ENCODE assay signal across 8 cellular contexts in the genomic region with DNA sequence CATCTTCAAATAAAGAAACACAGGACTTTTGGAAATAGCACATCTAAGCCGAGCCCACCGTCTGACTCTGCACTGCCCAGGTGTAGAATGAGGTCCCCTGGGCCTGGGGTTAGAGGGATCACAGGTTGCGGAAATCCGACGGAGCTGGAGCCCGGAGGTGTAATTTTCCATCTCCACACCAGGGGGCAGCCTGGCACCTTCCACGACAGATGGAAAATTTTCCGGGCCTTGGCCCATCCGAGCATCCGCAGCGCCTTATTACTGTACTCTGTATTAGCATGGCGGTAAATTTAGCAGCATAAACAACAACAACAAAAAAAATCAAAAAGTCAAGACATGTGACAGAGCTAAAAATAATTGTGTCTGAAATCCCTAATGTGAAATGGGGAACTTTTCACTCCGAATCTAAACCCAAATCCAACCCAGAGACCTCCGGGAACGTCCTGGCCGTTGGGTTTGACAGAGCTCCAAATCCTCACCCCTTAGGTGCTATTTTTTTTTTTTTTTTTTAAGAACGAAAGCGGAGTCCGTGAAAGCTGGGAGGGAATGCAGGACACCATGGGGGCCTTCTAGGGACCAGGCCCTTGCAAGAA.
DNase-seq lines count a peak whose midpoint lies in the region; ATAC-seq and TF ChIP-seq lines count a peak whose summit lies in the region.

No MANE protein-coding gene starts in this region.

- DNase-seq in CD14-positive monocyte (ENCODE audit: low spot score) (no peak), NCI-H146 treated with DMSO at 0.1 percent for 48 hours (lab: John Stamatoyannopoulos, UW; ENCODE audit: unreplicated experiment) (peak; percentile 43), UCSD-AML1 (lab: John Stamatoyannopoulos, UW; ENCODE audit: unreplicated experiment) (peak; percentile 58), brain microvascular endothelial cell (peak; percentile 53), islet precursor cell (peak; percentile 89)
- peak; percentile 16 to 48 for DNase-seq in stimulated activated CD4-positive, alpha-beta T cell treated with anti-CD3 and anti-CD28 coated beads, Interleukin-1b, Interleukin-23, amount 100 ng/mL, for 1 hour (ENCODE audit: low read depth in 2 of 2)

- peaks cover 3% of the 10 kb centered on the region for H3K4me1 Mint-ChIP-seq in CD14-positive monocyte

- no peaks in the 10 kb centered on the region for H3K36me3 ChIP-seq in brain microvascular endothelial cell (replicated peaks)

- H3K9me3 Mint-ChIP-seq in CD14-positive monocyte = peaks cover 0 to 4% (median 0%) of the 10 kb centered on the region in 7 donors

- peaks cover 27 to 36% (median 33%) of the 10 kb centered on the region in 3 donors for H3K27me3 Mint-ChIP-seq in CD14-positive monocyte (ENCODE audit: low read depth in 3 of 3)

- H3K27ac Mint-ChIP-seq in CD14-positive monocyte = no peak overlapping the region

- H3K27ac ChIP-seq in brain microvascular endothelial cell = no peak overlapping the region

- peak overlapping the region in 1 of 2 donors; percentile 52 for H3K4me3 Mint-ChIP-seq in CD14-positive monocyte

- TF ChIP-seq CTCF in CD14-positive monocyte (IDR thresholded peaks at IDR 0.05) (peak; percentile 89), brain microvascular endothelial cell (IDR thresholded peaks at IDR 0.05; ENCODE audit: low read depth, low read length, missing control alignments) (peak; percentile 91)

- in situ Hi-C loops in brain microvascular endothelial cell (cut with HindIII; ENCODE audit: low pct_ligation_motif_present, low sequenced_read_pairs) = no loop called here

- intact Hi-C loops in CD14-positive monocyte (cut with micrococcal nuclease) = no loop called here

- H3K27me3 ChIP-seq in brain microvascular endothelial cell (replicated peaks) = no peaks in the 10 kb centered on the region

- ATAC-seq in GM21447 (IDR thresholded peaks at IDR 0.05; ENCODE audit: unreplicated experiment) (peak; percentile 72), HG03095 (IDR thresholded peaks at IDR 0.05; ENCODE audit: unreplicated experiment) (no peak)

- H3K4me3 ChIP-seq in brain microvascular endothelial cell (ENCODE audit: low read depth, low read length) = no peak overlapping the region

- H3K36me3 Mint-ChIP-seq in CD14-positive monocyte = no peaks in the 10 kb centered on the region
